ENCODE assay signal across 9 cellular contexts in the genomic region with DNA sequence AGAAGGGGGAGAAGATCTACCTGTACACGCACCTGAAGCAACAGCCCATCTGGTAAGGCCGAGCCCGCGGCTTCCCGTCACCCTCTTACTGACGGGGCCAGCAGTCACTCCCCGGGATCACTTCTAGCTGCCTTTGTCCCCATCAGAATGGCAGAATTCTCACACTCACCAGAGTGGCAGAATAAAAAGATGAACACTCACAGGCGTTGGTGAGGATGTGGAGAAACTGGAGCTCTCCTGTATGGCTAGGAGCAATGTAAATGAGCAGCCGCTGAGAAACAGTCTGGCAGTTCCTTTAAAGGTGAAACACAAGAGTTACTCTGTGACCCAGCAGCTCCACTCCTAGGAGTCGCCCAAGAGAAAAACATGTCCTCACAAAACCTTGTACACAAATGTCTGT. TPM values are rescaled to one million over a fixed set of nuclear protein-coding genes. Genes with fewer than 3 reads are reported as not detected.
"Had no signal": no experiment of that assay in that cellular context is flagged by ENCODE, and none has a peak within 500 bp of the region (broad histone marks: within the 10 kb centered on the region; RNA-seq: fewer than 3 reads in every experiment).

No MANE protein-coding gene starts in this region.

- H3K4me3 ChIP-seq: GM23248, HAP-1 had no signal

- H3K27ac ChIP-seq: GM23248 had no signal

- H3K9me3 ChIP-seq: HAP-1 had no signal

- ATAC-seq: HCT116 had no signal

- H3K36me3 ChIP-seq: HAP-1 had no signal

- DNase-seq: GM23248, GOT3, H7, IMR-90, KBM-7 had no signal

RNA-seq across cellular contexts. Expression of a gene that starts 33.3 kb away (rescaled TPM):
- total RNA-seq: GM23248, H4, H7, HT-29 had no signal
- polyA plus RNA-seq: GM23248 had no signal
